28 cellular contexts compared by ENCODE assay signal in genomic region chr10:66414943-66415342, GRCh38.
"Had no signal": no experiment of that assay in that cellular context is flagged by ENCODE, and none has a peak within 500 bp of the region (broad histone marks: within the 10 kb centered on the region; RNA-seq: fewer than 3 reads in every experiment).

No MANE protein-coding gene starts in this region.

- H3K27me3 ChIP-seq: adrenal gland, ascending aorta, breast epithelium, dorsolateral prefrontal cortex had no signal

- H3K4me1 ChIP-seq: adrenal gland, ascending aorta, breast epithelium had no signal

- ATAC-seq: activated CD4-positive, alpha-beta T cell treated with anti-CD3 and anti-CD28 coated beads for 36 hours; activated CD8-positive, alpha-beta memory T cell treated with anti-CD3 and anti-CD28 coated beads, Interleukin-2, amount 10 ng/mL, durations not matched to agents 7 days and 5 days; activated CD8-positive, alpha-beta T cell treated with anti-CD3 and anti-CD28 coated beads, Interleukin-2, amount 10 ng/mL, durations not matched to agents 7 days and 5 days; activated naive CD8-positive, alpha-beta T cell treated with anti-CD3 and anti-CD28 coated beads, Interleukin-2, amount 50 U/mL, for 24 hours; esophagus mucosa; T-helper 17 cell had no signal

- H3K9me3 ChIP-seq: adrenal gland, breast epithelium had no signal

- H3K27ac ChIP-seq: adrenal gland, ascending aorta, breast epithelium, coronary artery, dorsolateral prefrontal cortex had no signal

- DNase-seq: activated CD4-positive, alpha-beta memory T cell treated with anti-CD3 and anti-CD28 coated beads for 36 hours; activated CD4-positive, alpha-beta T cell treated with anti-CD3 and anti-CD28 coated beads for 36 hours; activated CD4-positive, alpha-beta T cell treated with anti-CD3 and anti-CD28 coated beads, Interleukin-2, amount 10 ng/mL, durations not matched to agents 24 days and 14 days; activated CD4-positive, CD25-positive, alpha-beta regulatory T cell; activated CD4-positive, CD25-positive, alpha-beta regulatory T cell treated with anti-CD3 and anti-CD28 coated beads, Interleukin-2, amount 50 U/mL, for 72 hours; activated CD8-positive, alpha-beta memory T cell treated with anti-CD3 and anti-CD28 coated beads, Interleukin-2, amount 10 ng/mL, durations not matched to agents 7 days and 5 days; activated CD8-positive, alpha-beta memory T cell treated with anti-CD3 and anti-CD28 coated beads, Interleukin-2, amount 50 U/mL, for 4 hours; activated CD8-positive, alpha-beta T cell treated with anti-CD3 and anti-CD28 coated beads, Interleukin-2, amount 10 ng/mL, durations not matched to agents 7 days and 5 days; activated effector memory CD4-positive, alpha-beta T cell treated with anti-CD3 and anti-CD28 coated beads, Interleukin-2, amount 50 U/mL, for 16 hours; activated naive CD4-positive, alpha-beta T cell treated with anti-CD3 and anti-CD28 coated beads for 36 hours; activated naive CD8-positive, alpha-beta T cell treated with anti-CD3 and anti-CD28 coated beads for 36 hours; activated naive CD8-positive, alpha-beta T cell treated with anti-CD3 and anti-CD28 coated beads, Interleukin-2, amount 50 U/mL, for 24 hours; activated T-cell treated with anti-CD3 and anti-CD28 coated beads, Interleukin-2, amount 50 U/mL, for 1 hour; activated T-cell treated with anti-CD3 and anti-CD28 coated beads, Interleukin-2, amount 50 U/mL, for 48 hours; adrenal gland; amygdala; dorsolateral prefrontal cortex; effector memory CD4-positive, alpha-beta T cell; foreskin fibroblast; head of caudate nucleus; T-helper 1 cell; T-helper 17 cell; T1000 had no signal

- H3K4me3 ChIP-seq: adrenal gland, ascending aorta, breast epithelium, coronary artery, dorsolateral prefrontal cortex had no signal

- FAIRE-seq: frontal cortex had no signal

- H3K36me3 ChIP-seq: adrenal gland, ascending aorta, breast epithelium had no signal
